Comparison of ENCODE assay signal across 8 cellular contexts in the genomic region with DNA sequence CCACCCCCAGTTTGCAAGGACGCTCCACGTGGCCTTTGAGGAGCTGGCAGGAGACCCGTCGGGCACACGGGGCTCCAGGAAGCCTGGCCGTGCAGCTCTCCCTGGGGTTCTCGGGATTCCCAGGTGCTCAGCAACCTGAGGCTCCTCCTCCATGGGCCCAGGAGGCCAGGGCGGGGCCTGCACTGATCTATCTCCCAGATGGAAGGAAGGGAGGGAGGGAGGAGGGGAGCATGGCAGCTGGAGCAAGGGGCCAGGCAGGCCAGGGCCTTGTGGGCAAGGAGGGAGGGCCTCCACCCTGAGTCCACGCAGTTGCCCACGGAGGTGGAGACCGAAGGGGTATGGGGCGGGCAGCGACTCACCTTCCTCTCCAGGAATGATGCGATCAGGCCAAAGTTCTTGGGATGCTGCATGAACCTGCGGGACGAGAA.
DNase-seq lines count a peak whose midpoint lies in the region; ATAC-seq lines count a peak whose summit lies in the region.

No MANE protein-coding gene starts in this region.

- DNase-seq in HPDE6-E6E7 (ENCODE audit: extremely low spot score) (peak; percentile 76), SW480 (ENCODE audit: low spot score) (peak; percentile 52), iPS-NIHi11 (ENCODE audit: low spot score) (peak; percentile 76), hippocampal formation (lab: John Stamatoyannopoulos, UW) (no peak)

- H3K27ac ChIP-seq in temporal lobe (ENCODE audit: low read depth, low read length), result peak overlapping the region; percentile 20

- ATAC-seq in HG02759 (IDR thresholded peaks at IDR 0.05; ENCODE audit: unreplicated experiment), result no peak
- ATAC-seq in HG03095 (IDR thresholded peaks at IDR 0.05; ENCODE audit: unreplicated experiment), result no peak
- no peak for ATAC-seq in GM21528 (IDR thresholded peaks at IDR 0.05; ENCODE audit: low FRiP score, unreplicated experiment)

Comparison
In these comparisons a context has a peak if more than half of its experiments do, and no peak if none do; other contexts are left out.
1. DNase-seq: peak in HPDE6-E6E7 (single experiment), SW480 (single experiment) and iPS-NIHi11 (single experiment); none in hippocampal formation (0 of 2).